In genomic region chr6:90583783-90584481, GRCh38 we compare ENCODE assay signal across 1 cellular context.
TF ChIP-seq lines count a peak whose summit lies in the region.

No MANE protein-coding gene starts in this region.

TF ChIP-seq in A549, 52 proteins besides CTCF, POLR2A, EP300 and RAD21:
- TF ChIP-seq RARB (CRISPR knock-in tag; IDR thresholded peaks at IDR 0.05) (no peak), BCL3 (IDR thresholded peaks at IDR 0.05) (no peak), HES2 (IDR thresholded peaks at IDR 0.05) (no peak), SMC3 (IDR thresholded peaks at IDR 0.05) (no peak)
